ENCODE assay signal across 1 cellular context in genomic region chr7:151592868-151593486, GRCh38.
TF ChIP-seq lines count a peak whose summit lies in the region.

No MANE protein-coding gene starts in this region.

TF ChIP-seq in HepG2, 621 proteins besides CTCF, POLR2A, EP300 and RAD21 (continued from another document):
- no peak for TF ChIP-seq ZNF512B (CRISPR knock-in tag; IDR thresholded peaks at IDR 0.05; ENCODE audit: borderline replicate concordance)
- TF ChIP-seq UBTF (CRISPR knock-in tag; IDR thresholded peaks at IDR 0.05), result no peak
- TF ChIP-seq ZFP1 (CRISPR knock-in tag; IDR thresholded peaks at IDR 0.05), result no peak
